Comparison of ENCODE assay signal across 2 cellular contexts in genomic region chr11:102471474-102471873, GRCh38.
TF ChIP-seq lines count a peak whose summit lies in the region.

No MANE protein-coding gene starts in this region.

TF ChIP-seq in liver, 16 proteins besides CTCF, POLR2A, EP300 and RAD21 (continued from another document):
- TF ChIP-seq MAX (IDR thresholded peaks at IDR 0.05) (no peak), HNF4A (conservative IDR thresholded peaks at IDR 0.05) (peak; percentile 31 to 61), RXRA (IDR thresholded peaks at IDR 0.05) (peak; percentile 50 to 52), SP1 (IDR thresholded peaks at IDR 0.05) (no peak), FOXA1 (IDR thresholded peaks at IDR 0.05) (no peak), HNF4G (IDR thresholded peaks at IDR 0.05) (no peak), TAF1 (conservative IDR thresholded peaks at IDR 0.05) (no peak), GABPA (IDR thresholded peaks at IDR 0.05 in 1 of 2, conservative IDR thresholded peaks at IDR 0.05 in 1 of 2) (no peak), REST (IDR thresholded peaks at IDR 0.05) (no peak), YY1 (IDR thresholded peaks at IDR 0.05) (peak; percentile 33), ZBTB33 (IDR thresholded peaks at IDR 0.05) (no peak)

TF ChIP-seq in HepG2, 621 proteins besides CTCF, POLR2A, EP300 and RAD21 (continued from another document):
- no peak for TF ChIP-seq DMTF1 (CRISPR knock-in tag; IDR thresholded peaks at IDR 0.05)
- TF ChIP-seq ZSCAN22 (CRISPR knock-in tag; IDR thresholded peaks at IDR 0.05), result no peak
- TF ChIP-seq JUN (CRISPR knock-in tag; IDR thresholded peaks at IDR 0.05), result no peak
- no peak for TF ChIP-seq THAP9 (CRISPR knock-in tag; IDR thresholded peaks at IDR 0.05; ENCODE audit: borderline replicate concordance)
- no peak for TF ChIP-seq DBP (CRISPR knock-in tag; IDR thresholded peaks at IDR 0.05; ENCODE audit: not compliant biosample characterization)
- no peak for TF ChIP-seq ZMAT3 (CRISPR knock-in tag; conservative IDR thresholded peaks at IDR 0.05)
- TF ChIP-seq WIZ (CRISPR knock-in tag; IDR thresholded peaks at IDR 0.05), result no peak
- TF ChIP-seq CREB1 (IDR thresholded peaks at IDR 0.05), result no peak
- no peak for TF ChIP-seq CREB1 (CRISPR knock-in tag; IDR thresholded peaks at IDR 0.05)
- TF ChIP-seq RNF2 (conservative IDR thresholded peaks at IDR 0.05; ENCODE audit: low read depth), result no peak
- no peak for TF ChIP-seq E2F5 (CRISPR knock-in tag; conservative IDR thresholded peaks at IDR 0.05)
TF ChIP-seq in HepG2: peak in this region for 0.
